ENCODE assay signal across 8 cellular contexts in genomic region chr14:102314242-102315011, GRCh38. TPM values are rescaled to one million over a fixed set of nuclear protein-coding genes. Genes with fewer than 3 reads are reported as not detected.
DNase-seq lines count a peak whose midpoint lies in the region; ATAC-seq and TF ChIP-seq lines count a peak whose summit lies in the region.

No MANE protein-coding gene starts in this region.

- POLR2A ChIA-PET in BJ (lab: Charles Lee) = interaction anchor here (0.6 kb wide), 1 partner anchor 113 kb away, joined by 5 read pairs; no protein-coding TSS in a partner anchor

- peak overlapping the region; percentile 56 for H3K4me3 Mint-ChIP-seq in endodermal cell
- H3K4me3 Mint-ChIP-seq in mesothelial cell of epicardium = peak overlapping the region; percentile 79

- DNase-seq in BJ (ENCODE audit: low read depth) (no peak), GM19238 (ENCODE audit: insufficient read length, low spot score) (peak; percentile 71), NCI-H748 treated with DMSO at 0.1 percent for 48 hours (lab: John Stamatoyannopoulos, UW) (peak; percentile 82), endodermal cell (peak; percentile 91), mesothelial cell of epicardium (ENCODE audit: low spot score in 2 of 2, unreplicated experiment in 2 of 2) (peak; percentile 74 to 88)
- DNase-seq in activated CD8-positive, alpha-beta memory T cell treated with anti-CD3 and anti-CD28 coated beads for 4 hours (ENCODE audit: low read depth in 2 of 2) = peak; percentile 59 to 60
- DNase-seq in stimulated activated CD8-positive, alpha-beta memory T cell treated with anti-CD3 and anti-CD28 coated beads, Interleukin-15, amount 100 ng/mL, for 1 hour (ENCODE audit: low read depth) = peak; percentile 65

- WGBS in endodermal cell (ENCODE audit: insufficient coverage in 1 of 2, insufficient read length in 1 of 2), 2 experiments = 13 to 14% methylated on average over 31 to 52 of the region's 52 CpGs

- peak overlapping the region; percentile 50 for H3K27ac Mint-ChIP-seq in endodermal cell
- peak overlapping the region; percentile 65 for H3K27ac Mint-ChIP-seq in mesothelial cell of epicardium

- no peaks in the 10 kb centered on the region for H3K36me3 Mint-ChIP-seq in endodermal cell (ENCODE audit: low read depth)
- no peaks in the 10 kb centered on the region for H3K36me3 Mint-ChIP-seq in mesothelial cell of epicardium

- peaks cover 2% of the 10 kb centered on the region for H3K4me1 ChIP-seq in endodermal cell (ENCODE audit: control insufficient read depth, insufficient read depth, low read length)

- H3K36me3 ChIP-seq in BJ (ENCODE audit: control insufficient read depth, insufficient read depth, low read length) (no peaks in the 10 kb centered on the region), endodermal cell (ENCODE audit: control insufficient read depth, insufficient read depth, low read length) (no peaks in the 10 kb centered on the region)

- no peaks in the 10 kb centered on the region for H3K9me3 ChIP-seq in endodermal cell (ENCODE audit: control insufficient read depth, low read length)

- H3K27me3 Mint-ChIP-seq in endodermal cell (ENCODE audit: insufficient read depth) (peaks cover 12% of the 10 kb centered on the region), mesothelial cell of epicardium (ENCODE audit: low read depth) (no peaks in the 10 kb centered on the region)

- peak; percentile 98 for TF ChIP-seq CTCF in BJ (IDR thresholded peaks at IDR 0.05; ENCODE audit: insufficient read depth, low read depth, low read length)
- TF ChIP-seq CTCF in endodermal cell (conservative IDR thresholded peaks at IDR 0.05) = peak; percentile 100
- TF ChIP-seq CTCF in mesothelial cell of epicardium (IDR thresholded peaks at IDR 0.05; ENCODE audit: unreplicated experiment) = peak; percentile 96

- H3K4me1 Mint-ChIP-seq in endodermal cell (peaks cover 20% of the 10 kb centered on the region), mesothelial cell of epicardium (peaks cover 38% of the 10 kb centered on the region)

- CTCF ChIA-PET in BJ (lab: Yijun Ruan, JAX) = interaction anchor here (0.6 to 3.3 kb wide), 36 partner anchors 9 to 604 kb away, joined by 3 to 41 read pairs (median 4); partner anchors contain the start of genes MOK and WDR20

- H3K27ac ChIP-seq in endodermal cell (ENCODE audit: low read depth, low read length) = no peak overlapping the region

- no peaks in the 10 kb centered on the region for H3K27me3 ChIP-seq in BJ (ENCODE audit: control insufficient read depth, insufficient read depth, low read length)
- H3K27me3 ChIP-seq in endodermal cell (ENCODE audit: control insufficient read depth, insufficient read depth, low read length, poor library complexity, severe bottlenecking) = no peaks in the 10 kb centered on the region

- ATAC-seq in HG03439 (IDR thresholded peaks at IDR 0.05; ENCODE audit: unreplicated experiment) = peak; percentile 56

- H3K9me3 Mint-ChIP-seq in endodermal cell (no peaks in the 10 kb centered on the region), mesothelial cell of epicardium (no peaks in the 10 kb centered on the region)

- no peak overlapping the region for H3K9ac ChIP-seq in endodermal cell (ENCODE audit: extremely low read depth, low read length, poor library complexity, severe bottlenecking)

- H3K4me3 ChIP-seq in BJ (ENCODE audit: low read depth, low read length) (peak overlapping the region; percentile 39), endodermal cell (ENCODE audit: low read length) (peak overlapping the region; percentile 83)

RNA-seq across cellular contexts. Expression of gene ZNF839, which starts 5.1 kb away (rescaled TPM):
- 8.3 and 9.0 TPM in 2 replicates for polyA plus RNA-seq in BJ (2011; rRNA removed)
- 5.7 and 8.3 TPM in 2 replicates for polyA minus RNA-seq in BJ (2011; rRNA and poly(A)+ RNA removed)
- total RNA-seq in endodermal cell (10 to 100 TPM; 16.5 to 19.1 TPM), mesothelial cell of epicardium (17.0 to 20.1 TPM (median 19.2 TPM) in 3 replicates)
- 12.7 TPM for polyA plus RNA-seq in endodermal cell (2013, experiment 1 of 2)
- 12.5 TPM for polyA plus RNA-seq in endodermal cell (2013, experiment 2 of 2)

RNA-seq across cellular contexts. Expression of gene MOK, which starts 9.5 kb away (rescaled TPM):
- polyA plus RNA-seq in BJ (2011; rRNA removed) = 20.5 and 26.0 TPM in 2 replicates
- polyA minus RNA-seq in BJ (2011; rRNA and poly(A)+ RNA removed) = 15.9 and 23.4 TPM in 2 replicates
- total RNA-seq in endodermal cell (100 to 1,000 TPM in 1 of 2 donors, 10 to 100 TPM in 1; 60.3 to 102 TPM), mesothelial cell of epicardium (33.7 to 37.2 TPM (median 34.9 TPM) in 3 replicates)
- 15.4 TPM for polyA plus RNA-seq in endodermal cell (2013, experiment 1 of 2)
- 17.6 TPM for polyA plus RNA-seq in endodermal cell (2013, experiment 2 of 2)

RNA-seq across cellular contexts. Expression of gene CINP, which starts 48.3 kb away (rescaled TPM):
- 46.0 and 49.1 TPM in 2 replicates for polyA plus RNA-seq in BJ (2011; rRNA removed)
- polyA minus RNA-seq in BJ (2011; rRNA and poly(A)+ RNA removed) = 27.9 and 41.5 TPM in 2 replicates
- total RNA-seq in endodermal cell (10 to 100 TPM; 33.3 to 38.3 TPM), mesothelial cell of epicardium (24.3 to 28.5 TPM (median 26.8 TPM) in 3 replicates)
- polyA plus RNA-seq in endodermal cell (2013, experiment 1 of 2) = 33.4 TPM
- 39.2 TPM for polyA plus RNA-seq in endodermal cell (2013, experiment 2 of 2)

RNA-seq across cellular contexts. Expression of gene TECPR2, which starts 48.3 kb away (rescaled TPM):
- polyA plus RNA-seq in BJ (2011; rRNA removed) = 10.1 and 11.7 TPM in 2 replicates
- polyA minus RNA-seq in BJ (2011; rRNA and poly(A)+ RNA removed) = 20.0 and 24.1 TPM in 2 replicates
- total RNA-seq in endodermal cell = 10 to 100 TPM; 27.7 to 28.0 TPM
- polyA plus RNA-seq in endodermal cell (2013, experiment 1 of 2) = 11.5 TPM
- 11.9 TPM for polyA plus RNA-seq in endodermal cell (2013, experiment 2 of 2)
- 29.8 to 35.0 TPM (median 30.0 TPM) in 3 replicates for total RNA-seq in mesothelial cell of epicardium
